In the genomic region with DNA sequence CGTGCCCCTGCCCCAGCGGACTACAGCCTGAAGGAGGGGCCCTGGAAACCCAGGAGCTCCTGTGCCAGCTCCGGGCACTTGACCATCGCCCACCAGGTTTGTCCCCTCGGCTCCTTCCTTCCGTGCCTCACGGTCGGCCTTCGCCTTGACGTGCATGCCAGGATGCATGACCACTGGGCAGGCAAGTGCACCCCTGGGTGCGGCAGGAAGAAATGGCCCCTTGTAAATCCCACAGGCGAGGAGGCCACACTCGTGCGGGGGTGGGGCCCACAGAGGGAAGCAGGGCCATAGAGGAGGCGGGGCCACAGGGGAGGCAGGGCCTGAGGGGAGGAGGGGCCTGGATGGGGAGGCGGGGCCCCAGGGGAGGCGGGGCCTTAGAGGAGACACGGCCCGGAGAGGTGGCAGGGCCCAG, we compare ENCODE assay signal across 14 cellular contexts.
DNase-seq lines count a peak whose midpoint lies in the region; ATAC-seq and TF ChIP-seq lines count a peak whose summit lies in the region.
"Had no signal": no experiment of that assay in that cellular context is flagged by ENCODE, and none has a peak within 500 bp of the region (broad histone marks: within the 10 kb centered on the region; RNA-seq: fewer than 3 reads in every experiment).

No MANE protein-coding gene starts in this region.

- TF ChIP-seq CTCF in right atrium auricular region (IDR thresholded peaks at IDR 0.05) = no peak
- no peak for TF ChIP-seq CTCF in upper lobe of right lung (IDR thresholded peaks at IDR 0.05)

- H3K4me1 ChIP-seq in right atrium auricular region (no peaks in the 10 kb centered on the region), upper lobe of right lung (no peaks in the 10 kb centered on the region)

- ATAC-seq in upper lobe of right lung = no peak
- no peak for ATAC-seq in HG02970 (IDR thresholded peaks at IDR 0.05; ENCODE audit: low FRiP score, unreplicated experiment)

- intact Hi-C loops in cardiac septum (cut with DNase I) (no loop called here), upper lobe of right lung (cut with DNase I) (no loop called here)

- H3K27ac ChIP-seq in right atrium auricular region (no peak overlapping the region), upper lobe of right lung (no peak overlapping the region)
- H3K27ac ChIP-seq: cardiac muscle cell, RWPE1 had no signal

- H3K9me3 ChIP-seq in right atrium auricular region = no peaks in the 10 kb centered on the region
- no peaks in the 10 kb centered on the region for H3K9me3 ChIP-seq in upper lobe of right lung

- H3K36me3 ChIP-seq in right atrium auricular region (no peaks in the 10 kb centered on the region), upper lobe of right lung (no peaks in the 10 kb centered on the region)
- H3K36me3 ChIP-seq: cardiac muscle cell had no signal

- no peaks in the 10 kb centered on the region for H3K27me3 ChIP-seq in right atrium auricular region
- peaks cover 31% of the 10 kb centered on the region for H3K27me3 ChIP-seq in upper lobe of right lung

- no peak overlapping the region for H3K4me3 ChIP-seq in right atrium auricular region
- H3K4me3 ChIP-seq in upper lobe of right lung = no peak overlapping the region
- H3K4me3 ChIP-seq: cardiac muscle cell had no signal

- DNase-seq in cardiac septum (ENCODE audit: low spot score) = peak; percentile 54
- DNase-seq in right atrium auricular region (ENCODE audit: low spot score) = no peak
- peak; percentile 74 for DNase-seq in NAMALWA (ENCODE audit: low spot score)
- peak; percentile 49 for DNase-seq in islet precursor cell
- peak; percentile 56 for DNase-seq in upper lobe of right lung
- no peak for DNase-seq in NCI-H2227 treated with DMSO at 0.1 percent for 48 hours (lab: John Stamatoyannopoulos, UW)
- no peak for DNase-seq in SKM-1 (lab: John Stamatoyannopoulos, UW; ENCODE audit: unreplicated experiment)
- DNase-seq: foreskin fibroblast, NCI-H2029 treated with DMSO at 0.1 percent for 48 hours, occipital lobe, small intestine had no signal

Comparison
In these comparisons a context has a peak if more than half of its experiments do, and no peak if none do; other contexts are left out.
1. DNase-seq: peak in cardiac septum (single experiment), NAMALWA (single experiment), islet precursor cell (single experiment) and upper lobe of right lung (single experiment); none in right atrium auricular region (single experiment), NCI-H2227 treated with DMSO at 0.1 percent for 48 hours (single experiment) and SKM-1 (single experiment).